ENCODE assay signal across 8 cellular contexts in genomic region chr13:30739646-30740642, GRCh38. TPM values are rescaled to one million over a fixed set of nuclear protein-coding genes. Genes with fewer than 3 reads are reported as not detected.
DNase-seq lines count a peak whose midpoint lies in the region; ATAC-seq and TF ChIP-seq lines count a peak whose summit lies in the region.

No MANE protein-coding gene starts in this region.

- 0 out of 2 replicates have a peak, but pooled peaks have one; percentile 18 for TF ChIP-seq CTCF in HFFc6 (IDR thresholded peaks at IDR 0.05)

- DNase-seq in GM04503 (ENCODE audit: low read depth) = peak; percentile 39
- DNase-seq in HFFc6 = peak; percentile 55
- peak; percentile 68 for DNase-seq in OCI-M1 (lab: John Stamatoyannopoulos, UW)
- DNase-seq in kidney glomerular epithelial cell (lab: John Stamatoyannopoulos, UW) = peak; percentile 62
- peak; percentile 30 to 32 for DNase-seq in stimulated activated CD8-positive, alpha-beta memory T cell treated with anti-CD3 and anti-CD28 coated beads, Interleukin-7, amount 100 ng/mL, for 1 hour (ENCODE audit: low read depth in 2 of 2)
- DNase-seq in NCI-H2171 (lab: John Stamatoyannopoulos, UW) = no peak
- DNase-seq in NCI-H446 treated with DMSO at 0.1 percent for 48 hours (lab: John Stamatoyannopoulos, UW) = no peak

- ATAC-seq in activated T-helper 17 cell treated with anti-CD3 and anti-CD28 coated beads, Interleukin-2, amount 50 U/mL, for 72 hours (replicated peaks) = peak; percentile 73

- peak overlapping the region; percentile 63 for H3K27ac Mint-ChIP-seq in HFFc6
- peak overlapping the region; percentile 90 for H3K27ac Mint-ChIP-seq in activated T-helper 17 cell treated with anti-CD3 and anti-CD28 coated beads, Interleukin-2, amount 50 U/mL, for 72 hours

- H3K9me3 Mint-ChIP-seq in HFFc6 = no peaks in the 10 kb centered on the region
- H3K9me3 Mint-ChIP-seq in activated T-helper 17 cell treated with anti-CD3 and anti-CD28 coated beads, Interleukin-2, amount 50 U/mL, for 72 hours = no peaks in the 10 kb centered on the region

- H3K36me3 Mint-ChIP-seq in HFFc6 (ENCODE audit: low read depth) = no peaks in the 10 kb centered on the region
- peaks cover 29% of the 10 kb centered on the region for H3K36me3 Mint-ChIP-seq in activated T-helper 17 cell treated with anti-CD3 and anti-CD28 coated beads, Interleukin-2, amount 50 U/mL, for 72 hours (ENCODE audit: low read depth)

- H3K27me3 Mint-ChIP-seq in HFFc6 (ENCODE audit: insufficient read depth) = peaks cover 7% of the 10 kb centered on the region
- H3K27me3 Mint-ChIP-seq in activated T-helper 17 cell treated with anti-CD3 and anti-CD28 coated beads, Interleukin-2, amount 50 U/mL, for 72 hours = no peaks in the 10 kb centered on the region

- peak overlapping the region; percentile 54 for H3K4me3 Mint-ChIP-seq in HFFc6
- peak overlapping the region; percentile 81 for H3K4me3 Mint-ChIP-seq in activated T-helper 17 cell treated with anti-CD3 and anti-CD28 coated beads, Interleukin-2, amount 50 U/mL, for 72 hours

- peaks cover 41% of the 10 kb centered on the region for H3K4me1 Mint-ChIP-seq in HFFc6 (ENCODE audit: low read depth)
- peaks cover 61% of the 10 kb centered on the region for H3K4me1 Mint-ChIP-seq in activated T-helper 17 cell treated with anti-CD3 and anti-CD28 coated beads, Interleukin-2, amount 50 U/mL, for 72 hours

RNA-seq across cellular contexts. Expression of gene ALOX5AP, which starts 4.6 kb away (rescaled TPM):
- total RNA-seq in HFFc6 (2021; fragmentation: NEBNext Ultra II Directional; extraction: Animal tissue kit (Norgen Biotek cat#: 25700)) = not detected
- 10 to 100 TPM; 33.7 to 62.5 TPM for total RNA-seq in activated T-helper 17 cell treated with anti-CD3 and anti-CD28 coated beads, Interleukin-2, amount 50 U/mL, for 72 hours

Comparison
In these comparisons a context has a peak if more than half of its experiments do, and no peak if none do; other contexts are left out.
1. DNase-seq: peak in GM04503 (single experiment), HFFc6 (single experiment), OCI-M1 (single experiment), kidney glomerular epithelial cell (single experiment) and stimulated activated CD8-positive, alpha-beta memory T cell treated with anti-CD3 and anti-CD28 coated beads, Interleukin-7, amount 100 ng/mL, for 1 hour (2 of 2); none in NCI-H2171 (single experiment) and NCI-H446 treated with DMSO at 0.1 percent for 48 hours (single experiment).
2. RNA of gene ALOX5AP, which starts 4.6 kb away (total RNA-seq): 33.7 to 62.5 TPM in activated T-helper 17 cell treated with anti-CD3 and anti-CD28 coated beads, Interleukin-2, amount 50 U/mL, for 72 hours; not detected in HFFc6; every median in the first group is over 10 times any median in the second.